1 cellular context compared by ENCODE assay signal in the genomic region with DNA sequence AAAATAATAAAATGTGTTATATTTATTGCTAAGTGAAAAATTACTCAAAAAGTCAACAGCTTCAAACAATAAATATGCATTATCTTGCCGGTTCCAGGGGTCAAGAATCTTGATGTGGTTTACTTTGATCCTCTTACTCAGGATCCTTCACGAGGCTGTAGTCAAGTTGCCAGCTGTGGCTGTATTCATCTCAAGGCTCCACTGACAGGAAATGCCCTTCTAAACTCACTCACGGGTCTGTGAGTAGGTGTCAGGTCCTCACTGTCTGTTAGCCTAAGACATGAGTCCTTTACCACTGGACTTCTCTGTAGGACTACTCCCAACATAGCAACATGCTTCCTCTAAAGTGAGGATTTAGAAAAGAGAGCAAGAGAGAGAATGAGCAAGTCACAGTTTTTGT.
TF ChIP-seq lines count a peak whose summit lies in the region.

No MANE protein-coding gene starts in this region.

TF ChIP-seq in H1, 55 proteins besides CTCF, POLR2A, EP300 and RAD21 (continued from another document):
- no peak for TF ChIP-seq KDM1A (IDR thresholded peaks at IDR 0.05; ENCODE audit: borderline replicate concordance, low read length)
- no peak for TF ChIP-seq HDAC2 (IDR thresholded peaks at IDR 0.05; ENCODE audit: borderline replicate concordance in 1 of 2, low read depth in 2 of 2, low read length in 2 of 2)
- no peak for TF ChIP-seq NRF1 (IDR thresholded peaks at IDR 0.05; ENCODE audit: low read depth, low read length)
- TF ChIP-seq ASH2L (IDR thresholded peaks at IDR 0.05; ENCODE audit: low read length), result no peak
- no peak for TF ChIP-seq GTF2F1 (IDR thresholded peaks at IDR 0.05; ENCODE audit: borderline replicate concordance, low read depth, low read length)
- TF ChIP-seq JUN (IDR thresholded peaks at IDR 0.05; ENCODE audit: low read depth, low read length), result no peak
- TF ChIP-seq SIN3A (conservative IDR thresholded peaks at IDR 0.05 in 1 of 2, IDR thresholded peaks at IDR 0.05 in 1 of 2; ENCODE audit: low read depth in 1 of 2, low read length in 2 of 2), result no peak
- no peak for TF ChIP-seq JUND (IDR thresholded peaks at IDR 0.05; ENCODE audit: low read length)
